In genomic region chr16:57998484-57998883, GRCh38 we compare ENCODE assay signal across 9 cellular contexts. TPM values are rescaled to one million over a fixed set of nuclear protein-coding genes. Genes with fewer than 3 reads are reported as not detected.
DNase-seq lines count a peak whose midpoint lies in the region; ATAC-seq and TF ChIP-seq lines count a peak whose summit lies in the region.
"Had no signal": no experiment of that assay in that cellular context is flagged by ENCODE, and none has a peak within 500 bp of the region (broad histone marks: within the 10 kb centered on the region; RNA-seq: fewer than 3 reads in every experiment).

No MANE protein-coding gene starts in this region.

- peak overlapping the region; percentile 93 for H3K27ac Mint-ChIP-seq in T-helper 17 cell
- peak overlapping the region; percentile 63 for H3K27ac Mint-ChIP-seq in central memory CD8-positive, alpha-beta T cell (ENCODE audit: low read depth)

- H3K27ac ChIP-seq in spleen = peak overlapping the region; percentile 19 to 98 (median 96)

- H3K9me3 ChIP-seq in T-helper 17 cell (ENCODE audit: control insufficient read depth, low read length, poor library complexity, severe bottlenecking) (no peaks in the 10 kb centered on the region), spleen (no peaks in the 10 kb centered on the region)

- H3K4me1 Mint-ChIP-seq in T-helper 17 cell = peaks cover 45% of the 10 kb centered on the region
- peaks cover 59% of the 10 kb centered on the region for H3K4me1 Mint-ChIP-seq in central memory CD8-positive, alpha-beta T cell

- TF ChIP-seq POLR2A in spleen (IDR thresholded peaks at IDR 0.05) = no peak

- peak overlapping the region in 3 of 8 donors; percentile 77 to 88 (median 77) for H3K4me3 ChIP-seq in spleen

- WGBS in spleen, 5 donors = 29 to 54% (median 50%) methylated on average over 8 of the region's 8 CpGs

- peaks cover 7 to 56% (median 36%) of the 10 kb centered on the region in 6 donors for H3K36me3 ChIP-seq in spleen

- peak; percentile 24 for ATAC-seq in T-helper 17 cell
- peak; percentile 15 for ATAC-seq in central memory CD8-positive, alpha-beta T cell (replicated peaks; ENCODE audit: extremely low read depth, poor library complexity, severe bottlenecking)

- H3K4me1 ChIP-seq in spleen = peaks cover 21 to 93% (median 70%) of the 10 kb centered on the region in 6 donors

- H3K36me3 Mint-ChIP-seq in T-helper 17 cell (ENCODE audit: low read depth) = peaks cover 2% of the 10 kb centered on the region
- H3K36me3 Mint-ChIP-seq in central memory CD8-positive, alpha-beta T cell (ENCODE audit: insufficient read depth) = peaks cover 42% of the 10 kb centered on the region

- intact Hi-C loops in spleen (cut with DNase I; ENCODE audit: low total_unique reads) = no loop called here

- peak in 1 of 11 experiments; percentile 10 for TF ChIP-seq CTCF in spleen (IDR thresholded peaks at IDR 0.05 in 8 of 11, conservative IDR thresholded peaks at IDR 0.05 in 3 of 11)

- no peaks in the 10 kb centered on the region for H3K27me3 Mint-ChIP-seq in T-helper 17 cell
- no peaks in the 10 kb centered on the region for H3K27me3 Mint-ChIP-seq in central memory CD8-positive, alpha-beta T cell

- no peaks in the 10 kb centered on the region for H3K9me3 Mint-ChIP-seq in central memory CD8-positive, alpha-beta T cell

- H3K4me3 Mint-ChIP-seq in T-helper 17 cell = peak overlapping the region; percentile 87
- peak overlapping the region; percentile 77 for H3K4me3 Mint-ChIP-seq in central memory CD8-positive, alpha-beta T cell

- H3K27me3 ChIP-seq in spleen (replicated peaks in 1 of 7) = no peaks in the 10 kb centered on the region

- DNase-seq in ELF-1 (ENCODE audit: low read depth, low spot score) (peak; percentile 66), T-helper 17 cell (peak in 2 of 3 donors; percentile 37 to 46), spleen (peak; percentile 90), NCI-H524 treated with DMSO at 0.1 percent for 48 hours (lab: John Stamatoyannopoulos, UW) (no peak), NCI-H1930 (lab: John Stamatoyannopoulos, UW) (no peak), cerebellar nuclear complex (lab: John Stamatoyannopoulos, UW) (no peak), HCEC 1CT (no peak)
- peak; percentile 19 to 33 for DNase-seq in central memory CD8-positive, alpha-beta T cell (ENCODE audit: low spot score in 2 of 2)

RNA-seq across cellular contexts. Expression of gene ZNF319, which starts 2.0 kb away (rescaled TPM):
- total RNA-seq in T-helper 17 cell = 10 to 100 TPM; 11.8 to 12.5 TPM
- total RNA-seq in spleen = 10 to 100 TPM; 13.0 to 23.4 (median 17.4) TPM
- polyA plus RNA-seq in spleen = 1 to 10 TPM; 3.0 to 7.6 (median 3.4) TPM

RNA-seq across cellular contexts. Expression of gene USB1, which starts 2.7 kb away (rescaled TPM):
- total RNA-seq in T-helper 17 cell (10 to 100 TPM; 34.1 to 35.7 TPM), spleen (10 to 100 TPM; 35.0 to 78.4 (median 49.5) TPM)
- 10 to 100 TPM; 17.7 to 25.4 (median 18.9) TPM for polyA plus RNA-seq in spleen

RNA-seq across cellular contexts. Expression of gene MMP15, which starts 27.1 kb away (rescaled TPM):
- total RNA-seq in T-helper 17 cell = 1 to 10 TPM in 1 of 2 donors, under 1 TPM in 1; 0.40 to 1.5 TPM
- 10 to 100 TPM in 6 of 7 donors, 1 to 10 TPM in 1; 6.5 to 24.2 (median 16.9) TPM for total RNA-seq in spleen
- 1 to 10 TPM; 2.3 to 5.7 (median 2.9) TPM for polyA plus RNA-seq in spleen

RNA-seq across cellular contexts. Expression of gene CNGB1, which starts 27.6 kb away (rescaled TPM):
- total RNA-seq in T-helper 17 cell (not detected), spleen (not detected)
- polyA plus RNA-seq in spleen = under 1 TPM in 2 of 3 donors, not detected in 1; 0.02 to 0.12 TPM
- total RNA-seq: mononuclear cell had no signal

Comparison
In these comparisons a context has a peak if more than half of its experiments do, and no peak if none do; other contexts are left out.
1. DNase-seq: peak in ELF-1 (single experiment), T-helper 17 cell (2 of 3), central memory CD8-positive, alpha-beta T cell (2 of 2) and spleen (single experiment); none in NCI-H524 treated with DMSO at 0.1 percent for 48 hours (single experiment), NCI-H1930 (0 of 2), cerebellar nuclear complex (0 of 2) and HCEC 1CT (single experiment).